ENCODE assay signal across 9 cellular contexts in genomic region chrX:56726609-56727008, GRCh38. TPM values are rescaled to one million over a fixed set of nuclear protein-coding genes. Genes with fewer than 3 reads are reported as not detected.
DNase-seq lines count a peak whose midpoint lies in the region; ATAC-seq, FAIRE-seq and TF ChIP-seq lines count a peak whose summit lies in the region.
"Had no signal": no experiment of that assay in that cellular context is flagged by ENCODE, and none has a peak within 500 bp of the region (broad histone marks: within the 10 kb centered on the region; RNA-seq: fewer than 3 reads in every experiment).

No MANE protein-coding gene starts in this region.

- peak; percentile 70 to 72 for TF ChIP-seq RAD21 in A549 (conservative IDR thresholded peaks at IDR 0.05 in 1 of 2, IDR thresholded peaks at IDR 0.05 in 1 of 2)

- TF ChIP-seq EP300 in A549 (IDR thresholded peaks at IDR 0.05) = no peak

- peak; percentile 74 for FAIRE-seq in A549 (lab: Jason Lieb, UNC)

- H3K27me3 ChIP-seq in DOHH2 (ENCODE audit: control insufficient read depth, low read length) = no peaks in the 10 kb centered on the region
- H3K27me3 ChIP-seq in NT2/D1 (ENCODE audit: insufficient read depth, insufficient read length) = no peaks in the 10 kb centered on the region

- peak; percentile 71 for TF ChIP-seq CTCF in A549 (IDR thresholded peaks at IDR 0.05)
- peak; percentile 56 for TF ChIP-seq CTCF in DOHH2 (IDR thresholded peaks at IDR 0.05; ENCODE audit: low read depth, low read length, poor library complexity, severe bottlenecking)
- TF ChIP-seq CTCF in chondrocyte (IDR thresholded peaks at IDR 0.05) = peak; percentile 83

- H3K27me3 Mint-ChIP-seq in chondrocyte (ENCODE audit: low read depth) = peaks cover 2% of the 10 kb centered on the region

- H3K4me2 ChIP-seq in A549 = peak overlapping the region; percentile 52; the same call in 2 of the 3 replicates
- no peak overlapping the region for H3K4me2 ChIP-seq in DOHH2 (ENCODE audit: low read length)

- H3K9me2 ChIP-seq in DOHH2 (replicated peaks; ENCODE audit: control insufficient read depth, low read length) = no peaks in the 10 kb centered on the region

- no peak overlapping the region for H3K27ac Mint-ChIP-seq in chondrocyte (ENCODE audit: unreplicated experiment)

- H3K27ac ChIP-seq in A549 = no peak overlapping the region
- no peak overlapping the region for H3K27ac ChIP-seq in DOHH2 (ENCODE audit: low read depth, low read length)
- H3K27ac ChIP-seq: HL-60 had no signal

- H3K4me1 Mint-ChIP-seq in chondrocyte (ENCODE audit: low read depth) = peaks cover 12% of the 10 kb centered on the region

- POLR2A ChIA-PET in A549 (lab: Yijun Ruan, JAX) = interaction anchor here (0.6 kb wide), 1 partner anchor 267 kb away, joined by 5 read pairs; no protein-coding TSS in a partner anchor

- WGBS in A549 (ENCODE audit: missing lambda C conversion rate) = 0% methylated on average over 1 of the region's 1 CpG

- H3K9ac ChIP-seq in NT2/D1 (ENCODE audit: insufficient read length, low read depth) = no peak overlapping the region

- H3K4me3 Mint-ChIP-seq in chondrocyte (ENCODE audit: unreplicated experiment) = no peak overlapping the region

- H3K36me3 Mint-ChIP-seq in chondrocyte (ENCODE audit: low read depth) = no peaks in the 10 kb centered on the region

- no peak overlapping the region for H3K4me3 ChIP-seq in A549
- H3K4me3 ChIP-seq in DOHH2 (ENCODE audit: low read length) = no peak overlapping the region
- H3K4me3 ChIP-seq in NT2/D1 (ENCODE audit: insufficient read length, low read depth) = no peak overlapping the region

- CTCF ChIA-PET in A549 (lab: Yijun Ruan, JAX) = interaction anchor here (0.8 to 4.3 kb wide), 5 partner anchors 9 to 641 kb away, joined by 3 to 39 read pairs (median 4); no protein-coding TSS in a partner anchor

- H3K79me2 ChIP-seq in DOHH2 (ENCODE audit: control insufficient read depth, low read length) = peaks cover 15% of the 10 kb centered on the region

- H4K20me1 ChIP-seq in DOHH2 (ENCODE audit: control insufficient read depth, insufficient read depth, low read depth, low read length) = no peaks in the 10 kb centered on the region

- H3K4me1 ChIP-seq in A549 (0 out of 3 replicates have a peak, but pooled peaks cover 4% of the 10 kb centered on the region), DOHH2 (ENCODE audit: control insufficient read depth, low read length) (peaks cover 11% of the 10 kb centered on the region), NT2/D1 (ENCODE audit: insufficient read depth, insufficient read length) (no peaks in the 10 kb centered on the region)

- DNase-seq in A549 (ENCODE audit: low read depth in 1 of 2, low spot score in 1 of 2) (peak; percentile 24 to 67), NT2/D1 (ENCODE audit: low read depth, low spot score) (peak; percentile 27), chondrocyte (ENCODE audit: low spot score) (no peak), midbrain (lab: John Stamatoyannopoulos, UW) (peak; percentile 18), posterior vena cava (ENCODE audit: low spot score) (no peak)

- TF ChIP-seq POLR2A in A549 (IDR thresholded peaks at IDR 0.05; ENCODE audit: low read length) = no peak

- intact Hi-C loops in posterior vena cava (cut with DNase I) = no loop called here

- peak in 1 of 2 experiments; percentile 34; a peak in 1 of 6 replicates for ATAC-seq in A549
- peak; percentile 38 for ATAC-seq in HG03520 (IDR thresholded peaks at IDR 0.05; ENCODE audit: unreplicated experiment)
- ATAC-seq in GM21786 (IDR thresholded peaks at IDR 0.05; ENCODE audit: unreplicated experiment) = no peak

- H3F3A ChIP-seq in DOHH2 (ENCODE audit: control insufficient read depth, insufficient read depth) = no peaks in the 10 kb centered on the region

- peaks cover 16% of the 10 kb centered on the region for H3K9me3 Mint-ChIP-seq in chondrocyte (ENCODE audit: low read depth)

- H3K9me3 ChIP-seq in A549 (no peaks in the 10 kb centered on the region), DOHH2 (ENCODE audit: control insufficient read depth, insufficient read depth, low read length) (no peaks in the 10 kb centered on the region), NT2/D1 (ENCODE audit: insufficient read depth, low read length) (no peaks in the 10 kb centered on the region)

- H3K36me3 ChIP-seq in DOHH2 (ENCODE audit: control insufficient read depth, low read length) (no peaks in the 10 kb centered on the region), NT2/D1 (ENCODE audit: insufficient read depth, insufficient read length, low read length) (peaks cover under 1% of the 10 kb centered on the region)

TF ChIP-seq in A549, 52 proteins besides CTCF, POLR2A, EP300 and RAD21:
- no peak for TF ChIP-seq MAZ (IDR thresholded peaks at IDR 0.05; ENCODE audit: borderline replicate concordance, low read depth, low read length)
- TF ChIP-seq SMC3 (IDR thresholded peaks at IDR 0.05) = peak; percentile 60; the same call in 2 of the 3 replicates
TF ChIP-seq in A549: peak in this region for 1.

RNA-seq across cellular contexts. Expression of gene NBDY, which starts 2.4 kb away (rescaled TPM):
- polyA plus RNA-seq in A549 (2011; rRNA removed) (64.8 and 72.8 TPM in 2 replicates), A549 (2017; fragmentation: RNase III; extraction: RNeasy Plus Mini Kit Qiagen cat#74134 plus additional on column Dnase treatment) (41.8 to 48.0 TPM (median 47.3 TPM) in 3 replicates)
- 51.2 and 54.2 TPM in 2 replicates for polyA plus RNA-seq in A549 (2012; cell fraction: cytosol; rRNA removed)
- polyA plus RNA-seq in A549 (2012; cell fraction: nucleus; rRNA removed) = 14.7 and 18.1 TPM in 2 replicates
- 28.7 and 31.5 TPM in 2 replicates for polyA minus RNA-seq in A549 (2011; rRNA and poly(A)+ RNA removed)
- total RNA-seq in chondrocyte (49.9 to 63.1 TPM (median 51.1 TPM) in 3 replicates), posterior vena cava (10 to 100 TPM; 30.4 to 37.8 TPM)

Comparison
In these comparisons a context has a peak if more than half of its experiments do, and no peak if none do; other contexts are left out.
1. DNase-seq: peak in A549 (2 of 2), NT2/D1 (single experiment) and midbrain (single experiment); none in chondrocyte (single experiment) and posterior vena cava (single experiment).
2. Peak in every context shown above with its lines, with median percentiles within 50 percentile points of each other: CTCF ChIP-seq.